ENCODE assay signal across 9 cellular contexts in the genomic region with DNA sequence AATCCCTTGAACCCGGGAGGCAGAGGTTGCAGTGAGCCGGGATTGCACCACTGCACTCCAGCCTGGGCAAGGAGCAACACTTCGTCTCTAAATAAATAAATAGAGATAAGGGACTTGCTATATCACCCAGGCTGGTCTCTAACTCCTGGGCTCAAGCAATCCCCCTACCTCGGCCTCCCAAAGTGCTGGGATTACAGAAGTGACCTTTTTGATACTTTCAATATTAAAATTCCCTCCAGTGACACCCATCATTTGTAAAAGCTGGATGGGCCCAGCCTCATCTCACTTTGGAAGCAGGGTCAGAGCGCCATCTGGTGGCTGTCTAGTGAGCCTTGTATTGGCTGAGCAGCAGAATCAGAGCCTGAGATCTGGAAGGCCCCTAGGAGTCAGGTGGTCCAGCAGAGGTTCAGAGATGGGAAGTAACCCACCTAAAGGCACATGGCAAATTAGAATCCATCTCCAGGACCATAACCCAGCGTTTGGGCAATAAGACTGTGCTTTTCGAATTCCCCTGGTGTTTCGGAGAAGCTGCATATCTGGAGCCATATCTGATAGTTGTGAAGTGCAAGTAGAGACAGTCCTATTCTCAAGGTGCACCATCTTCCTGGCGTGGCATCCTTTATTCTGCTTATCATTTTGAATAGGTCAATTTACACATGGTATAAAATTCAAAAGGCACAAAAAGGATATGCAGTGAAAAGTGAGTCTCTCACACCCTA. TPM values are rescaled to one million over a fixed set of nuclear protein-coding genes. Genes with fewer than 3 reads are reported as not detected.
DNase-seq lines count a peak whose midpoint lies in the region; ATAC-seq, FAIRE-seq and TF ChIP-seq lines count a peak whose summit lies in the region.
"Had no signal": no experiment of that assay in that cellular context is flagged by ENCODE, and none has a peak within 500 bp of the region (broad histone marks: within the 10 kb centered on the region; RNA-seq: fewer than 3 reads in every experiment).

No MANE protein-coding gene starts in this region.

- ATAC-seq in HG03439 (IDR thresholded peaks at IDR 0.05; ENCODE audit: unreplicated experiment) (peak; percentile 73), GM18505 (IDR thresholded peaks at IDR 0.05; ENCODE audit: unreplicated experiment) (no peak)
- peak; percentile 54 for ATAC-seq in activated CD8-positive, alpha-beta T cell treated with anti-CD3 and anti-CD28 coated beads, Interleukin-2, amount 10 ng/mL, durations not matched to agents 7 days and 5 days

- no peak overlapping the region for H3K56ac ChIP-seq in mesendoderm (ENCODE audit: low read length)

- H3K4me1 ChIP-seq in effector memory CD4-positive, alpha-beta T cell (ENCODE audit: control insufficient read depth, insufficient read depth, low read length, poor library complexity, severe bottlenecking): no peaks in the 10 kb centered on the region
- peaks cover under 1% of the 10 kb centered on the region for H3K4me1 ChIP-seq in mesendoderm (ENCODE audit: control insufficient read depth, low read depth, low read length)

- no peak overlapping the region for H2BK120ac ChIP-seq in mesendoderm (ENCODE audit: low read depth, low read length)

- H3K4ac ChIP-seq in mesendoderm (ENCODE audit: low read depth, low read length): no peak overlapping the region

- peak; percentile 25 for FAIRE-seq in D721Med (lab: Jason Lieb, UNC)

- no peak overlapping the region for H3K27ac Mint-ChIP-seq in activated CD8-positive, alpha-beta T cell treated with anti-CD3 and anti-CD28 coated beads, Interleukin-2, amount 10 ng/mL, durations not matched to agents 7 days and 5 days

- no peaks in the 10 kb centered on the region for H3K9me3 Mint-ChIP-seq in activated CD8-positive, alpha-beta T cell treated with anti-CD3 and anti-CD28 coated beads, Interleukin-2, amount 10 ng/mL, durations not matched to agents 7 days and 5 days (ENCODE audit: insufficient read depth)

- WGBS in mesendoderm (ENCODE audit: extremely low coverage, insufficient coverage, low lambda C conversion rate): no CpG with 5 or more reads among the region's 9 CpGs

- H3K23ac ChIP-seq in mesendoderm (ENCODE audit: low read length): no peak overlapping the region

- no peak overlapping the region for H2AK5ac ChIP-seq in mesendoderm (ENCODE audit: low read length)

- TF ChIP-seq CTCF in D721Med (IDR thresholded peaks at IDR 0.05; ENCODE audit: insufficient read depth, missing control alignments): peak; percentile 97

- H3K27me3 Mint-ChIP-seq in activated CD8-positive, alpha-beta T cell treated with anti-CD3 and anti-CD28 coated beads, Interleukin-2, amount 10 ng/mL, durations not matched to agents 7 days and 5 days (ENCODE audit: low read depth): no peaks in the 10 kb centered on the region

- H3K18ac ChIP-seq in mesendoderm (ENCODE audit: low read length): no peak overlapping the region

- no peak overlapping the region for H2BK5ac ChIP-seq in mesendoderm (ENCODE audit: low read length)

- no peak for TF ChIP-seq POLR2A in GM18505 (IDR thresholded peaks at IDR 0.05; ENCODE audit: borderline replicate concordance, extremely low read depth, insufficient read depth, insufficient read length)

- H2BK15ac ChIP-seq in mesendoderm (replicated peaks; ENCODE audit: low read depth): no peak overlapping the region

- CTCF ChIA-PET in activated CD8-positive, alpha-beta T cell treated with anti-CD3 and anti-CD28 coated beads, Interleukin-2, amount 10 ng/mL, durations not matched to agents 7 days and 5 days (lab: Charles Lee): interaction anchor here (0.6 to 10.8 kb wide), 19 partner anchors 9 to 348 kb away, joined by 3 to 151 read pairs (median 4); no protein-coding TSS in a partner anchor

- H3K4me3 ChIP-seq in effector memory CD4-positive, alpha-beta T cell (ENCODE audit: insufficient read depth, low read depth, low read length, poor library complexity, severe bottlenecking): no peak overlapping the region
- no peak overlapping the region for H3K4me3 ChIP-seq in mesendoderm (ENCODE audit: low read length)

- peaks cover 12% of the 10 kb centered on the region for H3K4me1 Mint-ChIP-seq in activated CD8-positive, alpha-beta T cell treated with anti-CD3 and anti-CD28 coated beads, Interleukin-2, amount 10 ng/mL, durations not matched to agents 7 days and 5 days (ENCODE audit: low read depth)

- no peaks in the 10 kb centered on the region for H3K36me3 ChIP-seq in effector memory CD4-positive, alpha-beta T cell (ENCODE audit: control insufficient read depth, insufficient read depth, low read length)
- H3K36me3 ChIP-seq in mesendoderm (ENCODE audit: control insufficient read depth, insufficient read depth, low read length): no peaks in the 10 kb centered on the region

- DNase-seq in D721Med (ENCODE audit: insufficient read length, low spot score): no peak
- DNase-seq in NCI-H69 (lab: John Stamatoyannopoulos, UW): peak; percentile 69
- peak; percentile 88 for DNase-seq in activated CD8-positive, alpha-beta T cell treated with anti-CD3 and anti-CD28 coated beads, Interleukin-2, amount 10 ng/mL, durations not matched to agents 7 days and 5 days
- DNase-seq in effector memory CD4-positive, alpha-beta T cell: peak; percentile 30 to 61 (median 36)
- DNase-seq in mesendoderm: peak; percentile 85
- peak; percentile 40 to 57 for DNase-seq in stimulated activated CD8-positive, alpha-beta memory T cell treated with anti-CD3 and anti-CD28 coated beads, Interleukin-15, amount 100 ng/mL, for 48 hours (ENCODE audit: low read depth in 2 of 2)

- no peaks in the 10 kb centered on the region for H3K27me3 ChIP-seq in effector memory CD4-positive, alpha-beta T cell (replicated peaks; ENCODE audit: control insufficient read depth, insufficient read depth, low read length, poor library complexity, severe bottlenecking)
- no peaks in the 10 kb centered on the region for H3K27me3 ChIP-seq in mesendoderm (ENCODE audit: insufficient read depth, low read length, poor library complexity)

- no peaks in the 10 kb centered on the region for H3K36me3 Mint-ChIP-seq in activated CD8-positive, alpha-beta T cell treated with anti-CD3 and anti-CD28 coated beads, Interleukin-2, amount 10 ng/mL, durations not matched to agents 7 days and 5 days (ENCODE audit: low read depth)

- H3K79me2 ChIP-seq in mesendoderm (ENCODE audit: control insufficient read depth, insufficient read depth, low read length): no peaks in the 10 kb centered on the region

- H4K8ac ChIP-seq in mesendoderm (ENCODE audit: low read depth, low read length): no peak overlapping the region

- no peak overlapping the region for H4K5ac ChIP-seq in mesendoderm (ENCODE audit: low read length)

- H3K27ac ChIP-seq in effector memory CD4-positive, alpha-beta T cell (ENCODE audit: insufficient read depth, low read length, poor library complexity, severe bottlenecking): no peak overlapping the region
- H3K27ac ChIP-seq in mesendoderm (ENCODE audit: low read depth, low read length): no peak overlapping the region

- no peaks in the 10 kb centered on the region for H3K79me1 ChIP-seq in mesendoderm (ENCODE audit: low read length)

- no peak overlapping the region for H3K4me2 ChIP-seq in mesendoderm (ENCODE audit: low read length)

- H3K9me3 ChIP-seq in effector memory CD4-positive, alpha-beta T cell (ENCODE audit: control insufficient read depth, low read length): no peaks in the 10 kb centered on the region

- POLR2A ChIA-PET in activated CD8-positive, alpha-beta T cell treated with anti-CD3 and anti-CD28 coated beads, Interleukin-2, amount 10 ng/mL, durations not matched to agents 7 days and 5 days (lab: Charles Lee): no interaction called here

- no peak overlapping the region for H3K9ac ChIP-seq in mesendoderm (ENCODE audit: low read length)

- no peak overlapping the region for H3K4me3 Mint-ChIP-seq in activated CD8-positive, alpha-beta T cell treated with anti-CD3 and anti-CD28 coated beads, Interleukin-2, amount 10 ng/mL, durations not matched to agents 7 days and 5 days

RNA-seq across cellular contexts. Expression of gene SLC35F6, which starts 18.3 kb away (rescaled TPM):
- 10 to 100 TPM; 21.0 to 21.1 TPM for total RNA-seq in activated CD8-positive, alpha-beta T cell treated with anti-CD3 and anti-CD28 coated beads, Interleukin-2, amount 10 ng/mL, durations not matched to agents 7 days and 5 days
- 11.1 TPM for polyA plus RNA-seq in mesendoderm (2013, experiment 1 of 2)
- 10.8 TPM for polyA plus RNA-seq in mesendoderm (2013, experiment 2 of 2)

RNA-seq across cellular contexts. Expression of gene CENPA, which starts 40.1 kb away (rescaled TPM):
- total RNA-seq in activated CD8-positive, alpha-beta T cell treated with anti-CD3 and anti-CD28 coated beads, Interleukin-2, amount 10 ng/mL, durations not matched to agents 7 days and 5 days: 10 to 100 TPM; 55.2 to 58.1 TPM
- 21.7 TPM for polyA plus RNA-seq in mesendoderm (2013, experiment 1 of 2)
- 22.9 TPM for polyA plus RNA-seq in mesendoderm (2013, experiment 2 of 2)

RNA-seq across cellular contexts. Expression of gene KCNK3, which starts 53.2 kb away (rescaled TPM):
- total RNA-seq in activated CD8-positive, alpha-beta T cell treated with anti-CD3 and anti-CD28 coated beads, Interleukin-2, amount 10 ng/mL, durations not matched to agents 7 days and 5 days: not detected
- 0.51 TPM for polyA plus RNA-seq in mesendoderm (2013, experiment 1 of 2)
- polyA plus RNA-seq in mesendoderm (2013, experiment 2 of 2): 0.38 TPM
- total RNA-seq: T-helper 2 cell treated with Interferon-gamma antibody and Interleukin-4, amounts not matched to agents 100 ng/mL and 5 ng/mL, for 36 hours had no signal
